ENCODE assay signal across 1 cellular context in the genomic region with DNA sequence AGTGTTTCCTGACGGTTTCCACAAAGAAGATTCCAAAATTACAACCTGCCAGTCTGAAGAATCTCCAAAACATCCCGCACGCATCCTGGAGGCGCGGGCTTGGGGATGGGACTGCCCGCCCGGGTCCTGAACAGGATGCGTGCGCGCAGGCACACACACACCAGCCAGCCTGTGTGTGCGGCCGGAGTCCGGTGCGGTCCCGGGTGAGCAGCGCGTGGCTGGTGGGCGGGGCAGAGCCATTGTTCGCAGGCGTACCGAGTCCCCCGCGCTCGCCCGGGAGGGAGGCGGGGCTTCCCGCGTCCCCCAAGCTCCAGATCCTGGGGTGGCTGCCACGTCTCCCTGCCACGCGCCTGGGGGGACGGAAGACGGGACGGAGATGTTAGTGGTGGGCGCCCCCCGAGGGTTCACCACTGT.
TF ChIP-seq lines count a peak whose summit lies in the region.

No MANE protein-coding gene starts in this region.

TF ChIP-seq in HepG2, 621 proteins besides CTCF, POLR2A, EP300 and RAD21 (continued from another document and continues in another):
- TF ChIP-seq ATF6 (CRISPR knock-in tag; conservative IDR thresholded peaks at IDR 0.05) (no peak), CREM (IDR thresholded peaks at IDR 0.05) (no peak; the same call in 1 of the 2 replicates), CREM (CRISPR knock-in tag; IDR thresholded peaks at IDR 0.05) (no peak), SYNCRIP (IDR thresholded peaks at IDR 0.05; ENCODE audit: insufficient read depth, low read depth, low read length) (no peak), ZNF547 (CRISPR knock-in tag; IDR thresholded peaks at IDR 0.05) (no peak), FOSL2 (CRISPR knock-in tag; IDR thresholded peaks at IDR 0.05) (peak; percentile 43; the same call in 1 of the 2 replicates), ZFP36 (IDR thresholded peaks at IDR 0.05; ENCODE audit: borderline replicate concordance, low read depth, low read length, partially characterized antibody) (no peak), FOXP1 (IDR thresholded peaks at IDR 0.05) (no peak), FOXP1 (CRISPR knock-in tag; IDR thresholded peaks at IDR 0.05) (peak; percentile 76), ZZZ3 (CRISPR knock-in tag; IDR thresholded peaks at IDR 0.05; ENCODE audit: borderline replicate concordance) (0 out of 2 replicates have a peak, but pooled peaks have one; percentile 41), ZNF878 (CRISPR knock-in tag; IDR thresholded peaks at IDR 0.05) (peak; percentile 38; the same call in 1 of the 2 replicates), AGO1 (IDR thresholded peaks at IDR 0.05; ENCODE audit: low read depth, low read length, poor library complexity, severe bottlenecking) (no peak), ZBTB10 (CRISPR knock-in tag; IDR thresholded peaks at IDR 0.05; ENCODE audit: borderline replicate concordance) (peak; percentile 94; the same call in 1 of the 2 replicates), ZNF343 (CRISPR knock-in tag; IDR thresholded peaks at IDR 0.05) (no peak), ELF3 (CRISPR knock-in tag; IDR thresholded peaks at IDR 0.05) (peak; percentile 65; the same call in 1 of the 2 replicates), JARID2 (CRISPR knock-in tag; IDR thresholded peaks at IDR 0.05; ENCODE audit: insufficient replicate concordance) (no peak), ZBED4 (CRISPR knock-in tag; IDR thresholded peaks at IDR 0.05; ENCODE audit: borderline replicate concordance) (0 out of 2 replicates have a peak, but pooled peaks have one; percentile 34), ZNF282 (IDR thresholded peaks at IDR 0.05; ENCODE audit: partially characterized antibody) (no peak), SP4 (CRISPR knock-in tag; IDR thresholded peaks at IDR 0.05) (no peak), ZNF775 (CRISPR knock-in tag; IDR thresholded peaks at IDR 0.05; ENCODE audit: borderline replicate concordance) (no peak), TBL1XR1 (IDR thresholded peaks at IDR 0.05; ENCODE audit: borderline replicate concordance, low read length, partially characterized antibody) (no peak), ZNF205 (CRISPR knock-in tag; IDR thresholded peaks at IDR 0.05) (peak; percentile 57; the same call in 1 of the 2 replicates), ZMYM3 (CRISPR knock-in tag; IDR thresholded peaks at IDR 0.05) (peak; percentile 75), POGZ (CRISPR knock-in tag; IDR thresholded peaks at IDR 0.05) (no peak), DNMT1 (CRISPR knock-in tag; IDR thresholded peaks at IDR 0.05) (peak; percentile 24; the same call in 1 of the 2 replicates), IKZF4 (CRISPR knock-in tag; IDR thresholded peaks at IDR 0.05; ENCODE audit: borderline replicate concordance, low read depth, not compliant biosample characterization) (no peak), ZNF552 (CRISPR knock-in tag; IDR thresholded peaks at IDR 0.05; ENCODE audit: borderline replicate concordance) (no peak), CAMTA2 (CRISPR knock-in tag; IDR thresholded peaks at IDR 0.05; ENCODE audit: borderline replicate concordance) (no peak), PAX8 (CRISPR knock-in tag; IDR thresholded peaks at IDR 0.05; ENCODE audit: borderline replicate concordance) (no peak), ZNF224 (CRISPR knock-in tag; IDR thresholded peaks at IDR 0.05) (no peak), ZNF234 (CRISPR knock-in tag; conservative IDR thresholded peaks at IDR 0.05) (no peak), ZNF549 (CRISPR knock-in tag; IDR thresholded peaks at IDR 0.05) (no peak), ZMAT5 (CRISPR knock-in tag; IDR thresholded peaks at IDR 0.05; ENCODE audit: borderline replicate concordance, low read depth) (no peak), ZMYM4 (CRISPR knock-in tag; IDR thresholded peaks at IDR 0.05) (no peak), ZNF296 (CRISPR knock-in tag; conservative IDR thresholded peaks at IDR 0.05) (no peak), ZNF737 (CRISPR knock-in tag; IDR thresholded peaks at IDR 0.05; ENCODE audit: borderline replicate concordance) (no peak), SNRNP70 (IDR thresholded peaks at IDR 0.05; ENCODE audit: low read depth, low read length) (no peak), ZNF713 (CRISPR knock-in tag; IDR thresholded peaks at IDR 0.05) (no peak)
- TF ChIP-seq, protein P1, sequence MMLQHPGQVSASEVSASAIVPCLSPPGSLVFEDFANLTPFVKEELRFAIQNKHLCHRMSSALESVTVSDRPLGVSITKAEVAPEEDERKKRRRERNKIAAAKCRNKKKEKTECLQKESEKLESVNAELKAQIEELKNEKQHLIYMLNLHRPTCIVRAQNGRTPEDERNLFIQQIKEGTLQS (CRISPR knock-in tag; IDR thresholded peaks at IDR 0.05) = 0 out of 2 replicates have a peak, but pooled peaks have one; percentile 39
- TF ChIP-seq, protein P2, sequence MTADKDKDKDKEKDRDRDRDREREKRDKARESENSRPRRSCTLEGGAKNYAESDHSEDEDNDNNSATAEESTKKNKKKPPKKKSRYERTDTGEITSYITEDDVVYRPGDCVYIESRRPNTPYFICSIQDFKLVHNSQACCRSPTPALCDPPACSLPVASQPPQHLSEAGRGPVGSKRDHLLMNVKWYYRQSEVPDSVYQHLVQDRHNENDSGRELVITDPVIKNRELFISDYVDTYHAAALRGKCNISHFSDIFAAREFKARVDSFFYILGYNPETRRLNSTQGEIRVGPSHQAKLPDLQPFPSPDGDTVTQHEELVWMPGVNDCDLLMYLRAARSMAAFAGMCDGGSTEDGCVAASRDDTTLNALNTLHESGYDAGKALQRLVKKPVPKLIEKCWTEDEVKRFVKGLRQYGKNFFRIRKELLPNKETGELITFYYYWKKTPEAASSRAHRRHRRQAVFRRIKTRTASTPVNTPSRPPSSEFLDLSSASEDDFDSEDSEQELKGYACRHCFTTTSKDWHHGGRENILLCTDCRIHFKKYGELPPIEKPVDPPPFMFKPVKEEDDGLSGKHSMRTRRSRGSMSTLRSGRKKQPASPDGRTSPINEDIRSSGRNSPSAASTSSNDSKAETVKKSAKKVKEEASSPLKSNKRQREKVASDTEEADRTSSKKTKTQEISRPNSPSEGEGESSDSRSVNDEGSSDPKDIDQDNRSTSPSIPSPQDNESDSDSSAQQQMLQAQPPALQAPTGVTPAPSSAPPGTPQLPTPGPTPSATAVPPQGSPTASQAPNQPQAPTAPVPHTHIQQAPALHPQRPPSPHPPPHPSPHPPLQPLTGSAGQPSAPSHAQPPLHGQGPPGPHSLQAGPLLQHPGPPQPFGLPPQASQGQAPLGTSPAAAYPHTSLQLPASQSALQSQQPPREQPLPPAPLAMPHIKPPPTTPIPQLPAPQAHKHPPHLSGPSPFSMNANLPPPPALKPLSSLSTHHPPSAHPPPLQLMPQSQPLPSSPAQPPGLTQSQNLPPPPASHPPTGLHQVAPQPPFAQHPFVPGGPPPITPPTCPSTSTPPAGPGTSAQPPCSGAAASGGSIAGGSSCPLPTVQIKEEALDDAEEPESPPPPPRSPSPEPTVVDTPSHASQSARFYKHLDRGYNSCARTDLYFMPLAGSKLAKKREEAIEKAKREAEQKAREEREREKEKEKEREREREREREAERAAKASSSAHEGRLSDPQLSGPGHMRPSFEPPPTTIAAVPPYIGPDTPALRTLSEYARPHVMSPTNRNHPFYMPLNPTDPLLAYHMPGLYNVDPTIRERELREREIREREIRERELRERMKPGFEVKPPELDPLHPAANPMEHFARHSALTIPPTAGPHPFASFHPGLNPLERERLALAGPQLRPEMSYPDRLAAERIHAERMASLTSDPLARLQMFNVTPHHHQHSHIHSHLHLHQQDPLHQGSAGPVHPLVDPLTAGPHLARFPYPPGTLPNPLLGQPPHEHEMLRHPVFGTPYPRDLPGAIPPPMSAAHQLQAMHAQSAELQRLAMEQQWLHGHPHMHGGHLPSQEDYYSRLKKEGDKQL (CRISPR knock-in tag; IDR thresholded peaks at IDR 0.05; ENCODE audit: low read depth) = no peak
